ENCODE assay signal across 29 cellular contexts in the genomic region with DNA sequence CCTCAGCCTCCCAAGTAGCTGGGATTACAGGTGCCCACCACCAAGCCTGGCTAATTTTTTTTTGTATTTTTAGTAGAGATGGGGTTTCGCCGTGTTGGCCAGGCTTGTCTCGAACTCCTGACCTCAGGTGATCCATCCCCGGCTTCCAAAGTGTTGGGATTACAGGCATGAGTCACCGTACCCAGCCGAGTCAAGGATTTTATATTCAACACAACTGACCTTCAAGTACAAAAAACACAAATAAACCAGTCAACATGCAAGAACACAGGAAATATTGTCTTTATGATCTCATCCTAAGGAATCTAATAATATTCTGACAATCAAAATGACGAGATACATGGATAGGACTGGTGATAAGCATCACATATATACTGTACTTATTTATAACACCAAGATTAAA. TPM values are rescaled to one million over a fixed set of nuclear protein-coding genes. Genes with fewer than 3 reads are reported as not detected.
DNase-seq lines count a peak whose midpoint lies in the region; FAIRE-seq and TF ChIP-seq lines count a peak whose summit lies in the region.
"Had no signal": no experiment of that assay in that cellular context is flagged by ENCODE, and none has a peak within 500 bp of the region (broad histone marks: within the 10 kb centered on the region; RNA-seq: fewer than 3 reads in every experiment).

No MANE protein-coding gene starts in this region.

- H3K79me1 ChIP-seq in mesenchymal stem cell (replicated peaks; ENCODE audit: low read length, poor library complexity, severe bottlenecking), result peaks cover 9% of the 10 kb centered on the region

- no peak overlapping the region for H3K9ac ChIP-seq in mesenchymal stem cell (ENCODE audit: low read length)

- H2BK15ac ChIP-seq in mesenchymal stem cell (ENCODE audit: low read depth, poor library complexity, severe bottlenecking), result no peak overlapping the region

- H2BK12ac ChIP-seq in mesenchymal stem cell (ENCODE audit: low read length in 2 of 2), result no peak overlapping the region

- H3K79me2 ChIP-seq in ACC112 (ENCODE audit: control insufficient read depth, insufficient read depth, low read length, unreplicated experiment), result peaks cover 73% of the 10 kb centered on the region

- H3K4me1 Mint-ChIP-seq in activated T-helper 1 cell treated with anti-CD3 and anti-CD28 coated beads, Interleukin-12 subunit alpha, Interleukin-12 subunit beta, Interleukin-2, Interleukin-4 antibody, amounts not matched to agents 30 ng/mL and 10 ng/mL and 1 ng/mL, durations not matched to agents 14 hours and 24 hours and 36 hours (ENCODE audit: low read depth), result no peaks in the 10 kb centered on the region
- H3K4me1 Mint-ChIP-seq: CD8-positive, alpha-beta memory T cell; immature natural killer cell had no signal

- no peaks in the 10 kb centered on the region for H3K36me3 Mint-ChIP-seq in activated T-helper 1 cell treated with anti-CD3 and anti-CD28 coated beads, Interleukin-12 subunit alpha, Interleukin-12 subunit beta, Interleukin-2, Interleukin-4 antibody, amounts not matched to agents 30 ng/mL and 10 ng/mL and 1 ng/mL, durations not matched to agents 14 hours and 24 hours and 36 hours (ENCODE audit: low read depth)
- H3K36me3 Mint-ChIP-seq: CD8-positive, alpha-beta memory T cell; immature natural killer cell; natural killer cell treated with Interleukin-12 subunit alpha and Interleukin-12 subunit beta and Interleukin-15 and Interleukin-18, amount 100 ng/mL, for 72 hours had no signal

- in situ Hi-C loops in astrocyte of the spinal cord (cut with HindIII; ENCODE audit: low sequenced_read_pairs), result no loop called here

- H3K4me1 ChIP-seq in ACC112 (ENCODE audit: control insufficient read depth, insufficient read depth, low read length, unreplicated experiment) (peaks cover 30% of the 10 kb centered on the region), mesenchymal stem cell (ENCODE audit: control insufficient read depth, insufficient read depth, low read depth, low read length) (no peaks in the 10 kb centered on the region)
- H3K4me1 ChIP-seq: BE2C, body of pancreas had no signal

- H3K36me3 ChIP-seq in ACC112 (ENCODE audit: insufficient read depth, low read length) (peaks cover 20% of the 10 kb centered on the region), mesenchymal stem cell (ENCODE audit: control insufficient read depth in 1 of 2, insufficient read depth in 2 of 2, low read depth in 1 of 2, low read length in 2 of 2) (peaks cover 3 to 4% of the 10 kb centered on the region in 2 experiments)
- H3K36me3 ChIP-seq: BE2C had no signal

- peak; percentile 26 for DNase-seq in HTR-8/SVneo (ENCODE audit: insufficient read length, low spot score)
- DNase-seq in astrocyte of the spinal cord (ENCODE audit: low read depth, low spot score), result peak; percentile 35
- DNase-seq in mesenchymal stem cell, result peak; percentile 26
- DNase-seq in activated T-helper 1 cell treated with anti-CD3 and anti-CD28 coated beads, Interleukin-12 subunit alpha, Interleukin-12 subunit beta, Interleukin-2, Interleukin-4 antibody, amounts not matched to agents 30 ng/mL and 10 ng/mL and 1 ng/mL, durations not matched to agents 14 hours and 24 hours and 36 hours (ENCODE audit: low spot score), result no peak
- DNase-seq in NCI-H146 (lab: John Stamatoyannopoulos, UW), result no peak
- no peak for DNase-seq in hypothalamus (lab: John Stamatoyannopoulos, UW)
- no peak for DNase-seq in OCI-M1 (lab: John Stamatoyannopoulos, UW)
- DNase-seq: activated CD4-positive, alpha-beta T cell treated with anti-CD3 and anti-CD28 coated beads, Interleukin-2, amount 50 U/mL, for 1 hour; activated CD4-positive, CD25-positive, alpha-beta regulatory T cell; activated T-cell treated with anti-CD3 and anti-CD28 coated beads, Interleukin-2, amount 50 U/mL, for 48 hours; BE2C; body of pancreas; CD8-positive, alpha-beta memory T cell; immature natural killer cell; Kasumi-1; left colon; mammary epithelial cell; NCI-H1092; NCI-H187; NCI-H510A; RPMI8226; stimulated activated naive CD4-positive, alpha-beta T cell treated with Interleukin-2 at 50 U/mL for 16 hours had no signal

- H3K4me3 Mint-ChIP-seq in activated T-helper 1 cell treated with anti-CD3 and anti-CD28 coated beads, Interleukin-12 subunit alpha, Interleukin-12 subunit beta, Interleukin-2, Interleukin-4 antibody, amounts not matched to agents 30 ng/mL and 10 ng/mL and 1 ng/mL, durations not matched to agents 14 hours and 24 hours and 36 hours, result no peak overlapping the region
- H3K4me3 Mint-ChIP-seq: CD8-positive, alpha-beta memory T cell; immature natural killer cell; natural killer cell treated with Interleukin-12 subunit alpha and Interleukin-12 subunit beta and Interleukin-15 and Interleukin-18, amount 100 ng/mL, for 72 hours had no signal

- no peak overlapping the region for H3K4me2 ChIP-seq in mesenchymal stem cell (ENCODE audit: low read length, poor library complexity, severe bottlenecking)

- WGBS in mesenchymal stem cell, result 34% methylated on average over 7 of the region's 7 CpGs

- peak overlapping the region; percentile 2 for H3K27ac ChIP-seq in ACC112 (ENCODE audit: low read depth, low read length)
- no peak overlapping the region for H3K27ac ChIP-seq in mesenchymal stem cell (ENCODE audit: low read length, poor library complexity, severe bottlenecking)
- H3K27ac ChIP-seq: body of pancreas, HL-60, SK-N-MC had no signal

- no peak for TF ChIP-seq CTCF in astrocyte of the spinal cord (IDR thresholded peaks at IDR 0.05; ENCODE audit: low read depth, low read length)

- no peak overlapping the region for H2AK5ac ChIP-seq in mesenchymal stem cell (ENCODE audit: low read length, severe bottlenecking)

- intact Hi-C loops in activated T-helper 1 cell treated with anti-CD3 and anti-CD28 coated beads, Interleukin-12 subunit alpha, Interleukin-12 subunit beta, Interleukin-2, Interleukin-4 antibody, amounts not matched to agents 30 ng/mL and 10 ng/mL and 1 ng/mL, durations not matched to agents 14 hours and 24 hours and 36 hours (cut with micrococcal nuclease), result no loop called here

- no peaks in the 10 kb centered on the region for H3K9me3 Mint-ChIP-seq in activated T-helper 1 cell treated with anti-CD3 and anti-CD28 coated beads, Interleukin-12 subunit alpha, Interleukin-12 subunit beta, Interleukin-2, Interleukin-4 antibody, amounts not matched to agents 30 ng/mL and 10 ng/mL and 1 ng/mL, durations not matched to agents 14 hours and 24 hours and 36 hours
- H3K9me3 Mint-ChIP-seq: natural killer cell treated with Interleukin-12 subunit alpha and Interleukin-12 subunit beta and Interleukin-15 and Interleukin-18, amount 100 ng/mL, for 72 hours had no signal

- H3K14ac ChIP-seq in mesenchymal stem cell (ENCODE audit: low read length in 2 of 2), result no peak overlapping the region

- no peak overlapping the region for H2BK5ac ChIP-seq in mesenchymal stem cell (ENCODE audit: low read depth, low read length, poor library complexity, severe bottlenecking)

- no peak overlapping the region for H4K91ac ChIP-seq in mesenchymal stem cell (ENCODE audit: low read length)

- peaks cover 10% of the 10 kb centered on the region for H3K9me3 ChIP-seq in mesenchymal stem cell (ENCODE audit: control insufficient read depth, low read length)
- H3K9me3 ChIP-seq: BE2C, body of pancreas had no signal

- H3K27me3 ChIP-seq in ACC112 (ENCODE audit: insufficient read depth, low read length) (no peaks in the 10 kb centered on the region), mesenchymal stem cell (ENCODE audit: control insufficient read depth in 1 of 2, insufficient read depth in 1 of 2, low read length in 2 of 2) (no peaks in the 10 kb centered on the region)
- H3K27me3 ChIP-seq: BE2C, body of pancreas had no signal

- FAIRE-seq in HTR-8/SVneo (lab: Jason Lieb, UNC), result no peak
- FAIRE-seq: GM12891, H54 had no signal

- no peak overlapping the region for H3K23ac ChIP-seq in mesenchymal stem cell (ENCODE audit: low read length in 2 of 2)

- no peak overlapping the region for H2AFZ ChIP-seq in ACC112 (ENCODE audit: low read length, unreplicated experiment)
- H2AFZ ChIP-seq in mesenchymal stem cell (ENCODE audit: low read depth, low read length), result no peak overlapping the region

- H3K4me3 ChIP-seq in ACC112 (ENCODE audit: low read depth, low read length) (0 out of 2 replicates have a peak overlapping the region, but pooled peaks have one; percentile 8), astrocyte of the spinal cord (ENCODE audit: low read depth, low read length) (no peak overlapping the region), mesenchymal stem cell (ENCODE audit: insufficient read depth in 1 of 2, low read depth in 1 of 2, low read length in 2 of 2) (no peak overlapping the region)
- H3K4me3 ChIP-seq: body of pancreas, SK-N-MC had no signal

- H3K27me3 Mint-ChIP-seq in activated T-helper 1 cell treated with anti-CD3 and anti-CD28 coated beads, Interleukin-12 subunit alpha, Interleukin-12 subunit beta, Interleukin-2, Interleukin-4 antibody, amounts not matched to agents 30 ng/mL and 10 ng/mL and 1 ng/mL, durations not matched to agents 14 hours and 24 hours and 36 hours (ENCODE audit: insufficient read depth), result peaks cover 7% of the 10 kb centered on the region

- H3K18ac ChIP-seq in mesenchymal stem cell (ENCODE audit: low read depth in 1 of 2, low read length in 2 of 2), result no peak overlapping the region

- H3K27ac Mint-ChIP-seq in activated T-helper 1 cell treated with anti-CD3 and anti-CD28 coated beads, Interleukin-12 subunit alpha, Interleukin-12 subunit beta, Interleukin-2, Interleukin-4 antibody, amounts not matched to agents 30 ng/mL and 10 ng/mL and 1 ng/mL, durations not matched to agents 14 hours and 24 hours and 36 hours, result no peak overlapping the region
- H3K27ac Mint-ChIP-seq: CD8-positive, alpha-beta memory T cell; immature natural killer cell; natural killer cell treated with Interleukin-12 subunit alpha and Interleukin-12 subunit beta and Interleukin-15 and Interleukin-18, amount 100 ng/mL, for 72 hours had no signal

- no peak overlapping the region for H3K4ac ChIP-seq in mesenchymal stem cell (ENCODE audit: low read depth in 1 of 2, low read length in 2 of 2)

- no peak overlapping the region for H2BK120ac ChIP-seq in mesenchymal stem cell (ENCODE audit: low read depth, low read length)

- no peak overlapping the region for H4K8ac ChIP-seq in mesenchymal stem cell (ENCODE audit: low read length)

RNA-seq across cellular contexts. Expression of gene TJP1, which starts 37.9 kb away (rescaled TPM):
- 44.3 TPM for polyA plus RNA-seq in mesenchymal stem cell (2013, experiment 1 of 2)
- 41.4 TPM for polyA plus RNA-seq in mesenchymal stem cell (2013, experiment 2 of 2)
- total RNA-seq in activated T-helper 1 cell treated with anti-CD3 and anti-CD28 coated beads, Interleukin-12 subunit alpha, Interleukin-12 subunit beta, Interleukin-2, Interleukin-4 antibody, amounts not matched to agents 30 ng/mL and 10 ng/mL and 1 ng/mL, durations not matched to agents 14 hours and 24 hours and 36 hours, result not detected in 2 replicates
- total RNA-seq: CD8-positive, alpha-beta memory T cell; T-helper 1 cell treated with Interleukin-12 subunit alpha and Interleukin-12 subunit beta and Interleukin-4 antibody, amounts not matched to agents 30 ng/mL and 1 ng/mL, for 36 hours had no signal
- polyA plus RNA-seq: CD8-positive, alpha-beta memory T cell; immature natural killer cell had no signal

Comparison
In these comparisons a context has a peak if more than half of its experiments do, and no peak if none do; other contexts are left out.
1. DNase-seq: peak in HTR-8/SVneo (single experiment), astrocyte of the spinal cord (single experiment) and mesenchymal stem cell (single experiment); none in activated T-helper 1 cell treated with anti-CD3 and anti-CD28 coated beads, Interleukin-12 subunit alpha, Interleukin-12 subunit beta, Interleukin-2, Interleukin-4 antibody, amounts not matched to agents 30 ng/mL and 10 ng/mL and 1 ng/mL, durations not matched to agents 14 hours and 24 hours and 36 hours (single experiment), NCI-H146 (single experiment), hypothalamus (0 of 51) and OCI-M1 (single experiment).